In genomic region chr5:81167078-81167477, GRCh38 we compare ENCODE assay signal across 21 cellular contexts.
"Had no signal": no experiment of that assay in that cellular context is flagged by ENCODE, and none has a peak within 500 bp of the region (broad histone marks: within the 10 kb centered on the region; RNA-seq: fewer than 3 reads in every experiment).

No MANE protein-coding gene starts in this region.

- H3K9me3 Mint-ChIP-seq: activated CD4-positive, alpha-beta T cell treated with anti-CD3 and anti-CD28 coated beads, Interleukin-2, amount 10 ng/mL, durations not matched to agents 7 days and 5 days; activated CD8-positive, alpha-beta T cell treated with anti-CD3 and anti-CD28 coated beads for 36 hours; activated naive CD4-positive, alpha-beta T cell treated with anti-CD3 and anti-CD28 coated beads, Interleukin-2, amount 10 ng/mL, durations not matched to agents 7 days and 5 days; activated naive CD8-positive, alpha-beta T cell treated with anti-CD3 and anti-CD28 coated beads, Interleukin-2, amount 50 U/mL, for 24 hours; memory B cell; stimulated activated naive B cell treated with anti-CD40 and anti-IgM and Interleukin-4, amounts not matched to agents 10 μg/mL and 1 μg/mL and 100 μg/mL, for 72 hours; T-helper 2 cell treated with Interferon-gamma antibody and Interleukin-4, amounts not matched to agents 5 μg/mL and 100 μg/mL, for 36 hours had no signal

- H3K36me3 ChIP-seq: heart right ventricle, pancreas, thoracic aorta had no signal

- H3K27ac Mint-ChIP-seq: activated CD4-positive, alpha-beta T cell treated with anti-CD3 and anti-CD28 coated beads, Interleukin-2, amount 10 ng/mL, durations not matched to agents 7 days and 5 days; activated CD8-positive, alpha-beta memory T cell treated with anti-CD3 and anti-CD28 coated beads, Interleukin-2, amount 10 ng/mL, durations not matched to agents 7 days and 5 days; activated CD8-positive, alpha-beta T cell treated with anti-CD3 and anti-CD28 coated beads for 36 hours; activated naive CD4-positive, alpha-beta T cell treated with anti-CD3 and anti-CD28 coated beads, Interleukin-2, amount 10 ng/mL, durations not matched to agents 7 days and 5 days; activated naive CD8-positive, alpha-beta T cell treated with anti-CD3 and anti-CD28 coated beads, Interleukin-2, amount 50 U/mL, for 24 hours; memory B cell; naive B cell; stimulated activated naive B cell treated with anti-CD40 and anti-IgM and Interleukin-4, amounts not matched to agents 10 μg/mL and 1 μg/mL and 100 μg/mL, for 72 hours; T-helper 2 cell treated with Interferon-gamma antibody and Interleukin-4, amounts not matched to agents 5 μg/mL and 100 μg/mL, for 36 hours had no signal

- H3K27me3 Mint-ChIP-seq: activated CD4-positive, alpha-beta T cell treated with anti-CD3 and anti-CD28 coated beads, Interleukin-2, amount 10 ng/mL, durations not matched to agents 7 days and 5 days; activated CD8-positive, alpha-beta memory T cell treated with anti-CD3 and anti-CD28 coated beads, Interleukin-2, amount 10 ng/mL, durations not matched to agents 7 days and 5 days; activated CD8-positive, alpha-beta T cell treated with anti-CD3 and anti-CD28 coated beads for 36 hours; activated naive CD4-positive, alpha-beta T cell treated with anti-CD3 and anti-CD28 coated beads, Interleukin-2, amount 10 ng/mL, durations not matched to agents 7 days and 5 days; activated naive CD8-positive, alpha-beta T cell treated with anti-CD3 and anti-CD28 coated beads, Interleukin-2, amount 50 U/mL, for 24 hours had no signal

- H3K36me3 Mint-ChIP-seq: activated CD8-positive, alpha-beta memory T cell treated with anti-CD3 and anti-CD28 coated beads, Interleukin-2, amount 10 ng/mL, durations not matched to agents 7 days and 5 days; activated naive CD4-positive, alpha-beta T cell treated with anti-CD3 and anti-CD28 coated beads, Interleukin-2, amount 10 ng/mL, durations not matched to agents 7 days and 5 days; memory B cell; stimulated activated naive B cell treated with anti-CD40 and anti-IgM and Interleukin-4, amounts not matched to agents 10 μg/mL and 1 μg/mL and 100 μg/mL, for 72 hours had no signal

- DNase-seq: activated CD4-positive, alpha-beta T cell treated with anti-CD3 and anti-CD28 coated beads, Interleukin-2, amount 10 ng/mL, durations not matched to agents 7 days and 5 days; activated CD4-positive, CD25-positive, alpha-beta regulatory T cell treated with anti-CD3 and anti-CD28 coated beads, Interleukin-2, amount 50 U/mL, for 72 hours; activated CD8-positive, alpha-beta memory T cell treated with anti-CD3 and anti-CD28 coated beads, Interleukin-2, amount 10 ng/mL, durations not matched to agents 7 days and 5 days; activated CD8-positive, alpha-beta T cell treated with anti-CD3 and anti-CD28 coated beads for 36 hours; activated effector memory CD4-positive, alpha-beta T cell treated with anti-CD3 and anti-CD28 coated beads, Interleukin-2, amount 50 U/mL, for 16 hours; activated naive CD4-positive, alpha-beta T cell treated with anti-CD3 and anti-CD28 coated beads, Interleukin-2, amount 10 ng/mL, durations not matched to agents 7 days and 5 days; activated naive CD8-positive, alpha-beta T cell treated with anti-CD3 and anti-CD28 coated beads, Interleukin-2, amount 50 U/mL, for 24 hours; activated T-cell treated with anti-CD3 and anti-CD28 coated beads for 4 hours; cerebellar nuclear complex; cortex of kidney; heart right ventricle; mucosa of descending colon; naive B cell; pancreas; stimulated activated CD4-positive, alpha-beta T cell treated with anti-CD3 and anti-CD28 coated beads, Interleukin-2, amount 100 ng/mL, for 48 hours; stimulated activated CD8-positive, alpha-beta memory T cell treated with anti-CD3 and anti-CD28 coated beads, Interleukin-4, amount 100 ng/mL, for 48 hours; stimulated activated naive B cell treated with anti-CD40 and anti-IgM and Interleukin-4, amounts not matched to agents 10 μg/mL and 1 μg/mL and 100 μg/mL, for 72 hours had no signal

- H3K27me3 ChIP-seq: heart right ventricle, pancreas had no signal

- ATAC-seq: activated CD8-positive, alpha-beta memory T cell treated with anti-CD3 and anti-CD28 coated beads, Interleukin-2, amount 10 ng/mL, durations not matched to agents 7 days and 5 days; activated CD8-positive, alpha-beta T cell treated with anti-CD3 and anti-CD28 coated beads for 36 hours; activated naive CD8-positive, alpha-beta T cell treated with anti-CD3 and anti-CD28 coated beads, Interleukin-2, amount 50 U/mL, for 24 hours; heart right ventricle; mucosa of descending colon; stimulated activated naive B cell treated with anti-CD40 and anti-IgM and Interleukin-4, amounts not matched to agents 10 μg/mL and 1 μg/mL and 100 μg/mL, for 72 hours had no signal

- H3K4me1 Mint-ChIP-seq: memory B cell, naive B cell had no signal

- H3K4me3 ChIP-seq: heart right ventricle, mucosa of descending colon, pancreas, thoracic aorta had no signal

- H3K27ac ChIP-seq: heart right ventricle, pancreas, thoracic aorta, VCaP had no signal

- H3K9me3 ChIP-seq: heart right ventricle, mucosa of descending colon, pancreas, thoracic aorta had no signal

- H3K4me1 ChIP-seq: pancreas had no signal

- H3K4me3 Mint-ChIP-seq: activated CD4-positive, alpha-beta T cell treated with anti-CD3 and anti-CD28 coated beads, Interleukin-2, amount 10 ng/mL, durations not matched to agents 7 days and 5 days; activated CD8-positive, alpha-beta memory T cell treated with anti-CD3 and anti-CD28 coated beads, Interleukin-2, amount 10 ng/mL, durations not matched to agents 7 days and 5 days; activated CD8-positive, alpha-beta T cell treated with anti-CD3 and anti-CD28 coated beads for 36 hours; activated naive CD4-positive, alpha-beta T cell treated with anti-CD3 and anti-CD28 coated beads, Interleukin-2, amount 10 ng/mL, durations not matched to agents 7 days and 5 days; activated naive CD8-positive, alpha-beta T cell treated with anti-CD3 and anti-CD28 coated beads, Interleukin-2, amount 50 U/mL, for 24 hours; memory B cell; stimulated activated naive B cell treated with anti-CD40 and anti-IgM and Interleukin-4, amounts not matched to agents 10 μg/mL and 1 μg/mL and 100 μg/mL, for 72 hours; T-helper 2 cell treated with Interferon-gamma antibody and Interleukin-4, amounts not matched to agents 5 μg/mL and 100 μg/mL, for 36 hours had no signal
